23 cellular contexts compared by ENCODE assay signal in the genomic region with DNA sequence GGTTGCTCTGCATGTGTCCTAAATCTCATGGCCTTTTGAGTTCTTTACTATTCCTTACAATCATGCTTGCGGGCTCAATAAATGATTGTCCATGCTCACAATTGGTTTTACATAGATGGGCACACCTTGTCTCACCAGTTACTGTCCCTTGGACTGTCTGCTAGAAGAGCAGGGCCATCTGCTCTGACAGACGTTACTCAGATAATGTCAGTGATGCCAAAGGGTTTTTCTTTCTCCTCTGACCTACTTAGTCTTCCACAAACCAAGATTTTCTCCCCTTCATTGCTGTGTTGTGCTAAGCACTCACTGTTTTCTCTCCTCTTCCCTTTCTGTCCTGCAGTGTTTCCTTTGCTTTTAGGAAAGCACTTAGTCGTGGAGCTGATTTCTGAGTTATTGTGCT.
"Had no signal": no experiment of that assay in that cellular context is flagged by ENCODE, and none has a peak within 500 bp of the region (broad histone marks: within the 10 kb centered on the region; RNA-seq: fewer than 3 reads in every experiment).

No MANE protein-coding gene starts in this region.

- H3K4me3 ChIP-seq: MG63, SJSA1, SK-N-MC had no signal

- H3K36me3 ChIP-seq: MG63, SJSA1 had no signal

- H3K9me3 ChIP-seq: MG63, SJSA1 had no signal

- DNase-seq: IMR-90, Karpas-422, KG1, MG63, NCI-H1092, NCI-H1105 treated with DMSO at 0.1 percent for 48 hours, NCI-H1417 treated with DMSO at 0.1 percent for 48 hours, NCI-H146, NCI-H1694 treated with DMSO at 0.1 percent for 48 hours, NCI-H1930, NCI-H2081 treated with DMSO at 0.1 percent for 48 hours, NCI-H2171, NCI-H226, NCI-H446, NCI-H510A, NCI-H524 treated with DMSO at 0.1 percent for 48 hours, Right ventricle myocardium superior, RPMI8226, SIG-M5, T-helper 1 cell had no signal

- H3K4me1 ChIP-seq: SJSA1 had no signal

- H3K27ac ChIP-seq: SJSA1, SK-N-MC had no signal

- H3K27me3 ChIP-seq: MG63, SJSA1 had no signal

- ATAC-seq: HepG2 had no signal
